In genomic region chr17:75666959-75667790, GRCh38 we compare ENCODE assay signal across 8 cellular contexts.
DNase-seq lines count a peak whose midpoint lies in the region; ATAC-seq and TF ChIP-seq lines count a peak whose summit lies in the region.

TSS of gene RECQL5 (minus strand) at chr17:75667154. CDS start at chr17:75666557, 597 bp downstream.
TSS of gene SAP30BP (plus strand) at chr17:75667338. CDS start at chr17:75667373, 35 bp downstream.

- no peak for TF ChIP-seq RAD21 in Ishikawa (IDR thresholded peaks at IDR 0.05; ENCODE audit: low read depth)

- peak; percentile 68 for ATAC-seq in GM21529 (IDR thresholded peaks at IDR 0.05; ENCODE audit: unreplicated experiment)

- DNase-seq in DMS 273 (lab: John Stamatoyannopoulos, UW; ENCODE audit: unreplicated experiment) (peak; percentile 99), OCI-M2 (lab: John Stamatoyannopoulos, UW; ENCODE audit: unreplicated experiment) (peak; percentile 65), activated T-cell treated with anti-CD3 and anti-CD28 coated beads for 24 hours (ENCODE audit: low read depth) (peak; percentile 95), epidermal melanocyte (ENCODE audit: insufficient read length, low spot score) (peak; percentile 71), midbrain (lab: John Stamatoyannopoulos, UW) (peak; percentile 98)
- peak; percentile 95 to 99 for DNase-seq in stimulated activated CD8-positive, alpha-beta memory T cell treated with anti-CD3 and anti-CD28 coated beads, Interleukin-2, amount 100 ng/mL, for 1 hour (ENCODE audit: low read depth in 2 of 2)

- peak; percentile 24; the same call in 1 of the 2 replicates for TF ChIP-seq EP300 in Ishikawa (IDR thresholded peaks at IDR 0.05; ENCODE audit: borderline replicate concordance)

TF ChIP-seq in Ishikawa, 13 proteins besides CTCF, POLR2A, EP300 and RAD21:
- TF ChIP-seq TCF12 (IDR thresholded peaks at IDR 0.05; ENCODE audit: low read depth) (peak; percentile 81), YY1 (IDR thresholded peaks at IDR 0.05; ENCODE audit: low read depth) (peak; percentile 97), USF1 (IDR thresholded peaks at IDR 0.05) (no peak; the same call in 1 of the 2 replicates), FOXM1 (IDR thresholded peaks at IDR 0.05; ENCODE audit: borderline replicate concordance, low read depth) (0 out of 2 replicates have a peak, but pooled peaks have one; percentile 47), NFIC (IDR thresholded peaks at IDR 0.05) (peak; percentile 31; the same call in 1 of the 2 replicates), CREB1 (IDR thresholded peaks at IDR 0.05; ENCODE audit: low read depth) (peak; percentile 99), TEAD4 (IDR thresholded peaks at IDR 0.05) (peak; percentile 68; the same call in 1 of the 2 replicates), CEBPB (IDR thresholded peaks at IDR 0.05) (0 out of 2 replicates have a peak, but pooled peaks have one; percentile 2), ZBTB7A (IDR thresholded peaks at IDR 0.05; ENCODE audit: low read depth) (peak; percentile 44; the same call in 1 of the 2 replicates), EGR1 (IDR thresholded peaks at IDR 0.05) (peak; percentile 46; the same call in 1 of the 2 replicates), MAX (IDR thresholded peaks at IDR 0.05) (peak; percentile 83), TAF1 (IDR thresholded peaks at IDR 0.05; ENCODE audit: low read depth) (peak; percentile 87), REST (IDR thresholded peaks at IDR 0.05; ENCODE audit: low read depth) (no peak)
TF ChIP-seq in Ishikawa: peak in this region for 11.

Comparison
In these comparisons a context has a peak if more than half of its experiments do, and no peak if none do; other contexts are left out.
1. Peak in every context shown above with its lines: DNase-seq and ATAC-seq.